Comparison of ENCODE assay signal across 12 cellular contexts in the genomic region with DNA sequence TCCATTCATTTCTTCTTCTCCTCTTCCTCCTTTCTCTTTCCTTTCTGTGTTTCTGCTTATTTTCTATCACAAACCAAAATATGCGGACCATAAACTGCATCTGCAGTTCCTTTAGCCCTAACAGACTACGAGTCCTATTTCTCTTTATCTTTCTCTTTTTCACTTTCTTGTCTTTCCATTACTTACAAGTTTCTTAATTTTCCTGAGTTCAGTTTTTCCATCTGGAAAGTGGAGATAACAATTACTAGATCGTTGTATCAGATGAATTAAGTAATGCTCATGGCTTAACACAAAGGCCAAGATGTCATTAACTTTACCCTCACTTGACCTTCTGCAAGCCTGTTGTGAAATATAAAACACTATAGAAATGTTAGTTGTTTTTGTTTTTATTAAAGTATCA. TPM values are rescaled to one million over a fixed set of nuclear protein-coding genes. Genes with fewer than 3 reads are reported as not detected.
A peak's percentile ranks its signal among the peaks of the same experiment; 100 is the strongest.
DNase-seq lines count a peak whose midpoint lies in the region; ATAC-seq, FAIRE-seq and TF ChIP-seq lines count a peak whose summit lies in the region.
"Had no signal": no experiment of that assay in that cellular context is flagged by ENCODE, and none has a peak within 500 bp of the region (broad histone marks: within the 10 kb centered on the region; RNA-seq: fewer than 3 reads in every experiment).

No MANE protein-coding gene starts in this region.

- H3K27ac ChIP-seq in ACC112 (ENCODE audit: low read depth, low read length), result peak overlapping the region; percentile 78; the same call in 1 of the 2 replicates
- peak overlapping the region; percentile 94; the same call in 1 of the 2 replicates for H3K27ac ChIP-seq in Panc1 (ENCODE audit: low read length)
- no peak overlapping the region for H3K27ac ChIP-seq in iPS-20b (ENCODE audit: low read length)
- no peak overlapping the region for H3K27ac ChIP-seq in stomach

- no peak for DNase-seq in GM12891 (ENCODE audit: insufficient read length, low spot score)
- DNase-seq in Panc1 (ENCODE audit: low read depth, low spot score), result no peak
- DNase-seq in stomach, result no peak
- no peak for DNase-seq in RCC 7860 (ENCODE audit: low spot score)
- DNase-seq in activated T-cell treated with anti-CD3 and anti-CD28 coated beads, Interleukin-2, amount 50 U/mL, for 4 hours, result no peak
- DNase-seq: mucosa of descending colon, NCI-H1105, NCI-H748 treated with DMSO at 0.1 percent for 48 hours had no signal

- H3K36me3 Mint-ChIP-seq in activated T-cell treated with anti-CD3 and anti-CD28 coated beads, Interleukin-2, amount 50 U/mL, for 4 hours (ENCODE audit: insufficient read depth), result peaks cover 4% of the 10 kb centered on the region

- CTCF ChIA-PET in Panc1 (lab: Charles Lee), result no interaction called here

- 78 to 87% (median 81%) methylated on average over 3 of the region's 3 CpGs for WGBS in stomach, 5 donors

- ATAC-seq in Panc1 (no peak), HG03432 (IDR thresholded peaks at IDR 0.05; ENCODE audit: unreplicated experiment) (no peak)
- ATAC-seq in activated T-cell treated with anti-CD3 and anti-CD28 coated beads, Interleukin-2, amount 50 U/mL, for 4 hours, result no peak

- TF ChIP-seq EP300 in stomach (IDR thresholded peaks at IDR 0.05), result no peak

- H3K9ac ChIP-seq in iPS-20b (ENCODE audit: low read depth, low read length), result peak overlapping the region; percentile 82; the same call in 1 of the 2 replicates

- TF ChIP-seq POLR2A in GM12891 (IDR thresholded peaks at IDR 0.05; ENCODE audit: low read depth, low read length) (no peak), stomach (IDR thresholded peaks at IDR 0.05) (no peak)

- in situ Hi-C loops in Panc1 (cut with HindIII; ENCODE audit: low pct_unique_long_range_greater_than_20kb, low sequenced_read_pairs), result no loop called here

- H3K4me1 ChIP-seq in ACC112 (ENCODE audit: control insufficient read depth, insufficient read depth, low read length, unreplicated experiment) (peaks cover 10% of the 10 kb centered on the region), Panc1 (ENCODE audit: control insufficient read depth, insufficient read depth, low read length) (peaks cover 3% of the 10 kb centered on the region; the same call in 1 of the 2 replicates), iPS-20b (ENCODE audit: insufficient read depth, low read length) (peaks cover 6% of the 10 kb centered on the region; the same call in 1 of the 2 replicates), stomach (peaks cover 7 to 16% (median 14%) of the 10 kb centered on the region in 4 donors)

- no peaks in the 10 kb centered on the region for H3K27me3 Mint-ChIP-seq in activated T-cell treated with anti-CD3 and anti-CD28 coated beads, Interleukin-2, amount 50 U/mL, for 4 hours (ENCODE audit: low read depth)

- POLR2A ChIA-PET in Panc1 (lab: Charles Lee), result no interaction called here

- peaks cover 23% of the 10 kb centered on the region for H3K4me1 Mint-ChIP-seq in activated T-cell treated with anti-CD3 and anti-CD28 coated beads, Interleukin-2, amount 50 U/mL, for 4 hours (ENCODE audit: low read depth)

- H3K9me3 ChIP-seq in Panc1 (ENCODE audit: control insufficient read depth, insufficient read depth, low read depth, low read length), result no peaks in the 10 kb centered on the region
- no peaks in the 10 kb centered on the region for H3K9me3 ChIP-seq in iPS-20b (ENCODE audit: insufficient read depth, low read depth, low read length)
- H3K9me3 ChIP-seq in stomach, result no peaks in the 10 kb centered on the region
- H3K9me3 ChIP-seq: mucosa of descending colon had no signal

- H2AFZ ChIP-seq in ACC112 (ENCODE audit: low read length, unreplicated experiment), result no peak overlapping the region

- intact Hi-C loops in Panc1 (cut with micrococcal nuclease; ENCODE audit: unreplicated experiment) (no loop called here), stomach (cut with DNase I; ENCODE audit: low total_unique reads) (no loop called here)

- no peaks in the 10 kb centered on the region for H3K27me3 ChIP-seq in ACC112 (ENCODE audit: insufficient read depth, low read length)
- no peaks in the 10 kb centered on the region for H3K27me3 ChIP-seq in Panc1 (ENCODE audit: control insufficient read depth, insufficient read depth, low read length)
- peaks cover 7% of the 10 kb centered on the region; the same call in 1 of the 2 replicates for H3K27me3 ChIP-seq in iPS-20b (ENCODE audit: insufficient read depth, low read length)
- H3K27me3 ChIP-seq in stomach, result peaks cover 0 to 10% (median 0%) of the 10 kb centered on the region in 3 donors

- TF ChIP-seq CTCF in Panc1 (IDR thresholded peaks at IDR 0.05) (no peak), stomach (IDR thresholded peaks at IDR 0.05) (no peak)

- BruUV-seq in Panc1 (replicated peaks; lab: Mats Ljungman, UMichigan), result no TSS peak

- H3K4me3 ChIP-seq in ACC112 (ENCODE audit: low read depth, low read length), result peak overlapping the region; percentile 89; the same call in 1 of the 2 replicates
- H3K4me3 ChIP-seq in Panc1 (ENCODE audit: low read depth in 2 of 2, low read length in 2 of 2), result peak overlapping the region; percentile 57 to 80; a peak in 3 of 4 replicates
- peak overlapping the region; percentile 79 for H3K4me3 ChIP-seq in iPS-20b (ENCODE audit: low read length)
- no peak overlapping the region for H3K4me3 ChIP-seq in stomach
- H3K4me3 ChIP-seq: mucosa of descending colon had no signal

- no peak overlapping the region for H3K4me3 Mint-ChIP-seq in activated T-cell treated with anti-CD3 and anti-CD28 coated beads, Interleukin-2, amount 50 U/mL, for 4 hours

- FAIRE-seq in GM12891 (lab: Jason Lieb, UNC) (peak; percentile 26), RCC 7860 (lab: Jason Lieb, UNC) (no peak)

- H3K36me3 ChIP-seq in ACC112 (ENCODE audit: insufficient read depth, low read length) (no peaks in the 10 kb centered on the region), Panc1 (ENCODE audit: control insufficient read depth, insufficient read depth, low read length) (peaks cover 3% of the 10 kb centered on the region; the same call in 1 of the 2 replicates), iPS-20b (ENCODE audit: insufficient read depth, low read depth, low read length) (peaks cover 6% of the 10 kb centered on the region), stomach (peaks cover under 1 to 15% (median 5%) of the 10 kb centered on the region in 4 donors)

- peaks cover 14% of the 10 kb centered on the region for H3K79me2 ChIP-seq in ACC112 (ENCODE audit: control insufficient read depth, insufficient read depth, low read length, unreplicated experiment)

- H3K9me3 Mint-ChIP-seq in activated T-cell treated with anti-CD3 and anti-CD28 coated beads, Interleukin-2, amount 50 U/mL, for 4 hours, result peaks cover 4% of the 10 kb centered on the region

TF ChIP-seq in GM12891, 5 proteins besides CTCF, POLR2A, EP300 and RAD21:
- TF ChIP-seq POU2F2 (IDR thresholded peaks at IDR 0.05; ENCODE audit: low read depth, low read length) (no peak), TAF1 (IDR thresholded peaks at IDR 0.05; ENCODE audit: low read depth, low read length) (no peak), PAX5 (IDR thresholded peaks at IDR 0.05; ENCODE audit: insufficient read depth, low read length, severe bottlenecking) (no peak), POLR2AphosphoS5 (IDR thresholded peaks at IDR 0.05; ENCODE audit: low read depth, low read length) (no peak), SPI1 (IDR thresholded peaks at IDR 0.05; ENCODE audit: low read depth, low read length) (no peak)

RNA-seq across cellular contexts. Expression of gene COPS7A, which starts 1.0 kb away (rescaled TPM):
- 36.6 TPM for polyA plus RNA-seq in GM12891 (2012; ENCODE audit: low read depth, missing spikeins)
- total RNA-seq in Panc1 (2021; ENCODE audit: unreplicated experiment) (37.5 TPM), stomach (10 to 100 TPM in 4 of 5 donors, 1 to 10 TPM in 1; 5.8 to 50.0 (median 25.7) TPM)
- polyA plus RNA-seq in Panc1 (2012; ENCODE audit: insufficient read length), result 76.8 TPM
- 10 to 100 TPM; 45.2 to 54.2 (median 51.6) TPM for polyA plus RNA-seq in stomach
- 10 to 100 TPM; 46.5 to 54.4 (median 48.1) TPM for total RNA-seq in activated T-cell treated with anti-CD3 and anti-CD28 coated beads, Interleukin-2, amount 50 U/mL, for 4 hours

RNA-seq across cellular contexts. Expression of gene PIANP, which starts 22.2 kb away (rescaled TPM):
- 0.23 TPM for polyA plus RNA-seq in GM12891 (2012; ENCODE audit: low read depth, missing spikeins)
- total RNA-seq in Panc1 (2021; ENCODE audit: unreplicated experiment) (0.13 TPM), stomach (under 1 TPM in 2 of 5 donors, not detected in 3; 0.14 to 0.37 TPM)
- 0.73 TPM for polyA plus RNA-seq in Panc1 (2012; ENCODE audit: insufficient read length)
- 1 to 10 TPM in 2 of 3 donors, under 1 TPM in 1; 0.50 to 1.7 (median 1.5) TPM for polyA plus RNA-seq in stomach
- total RNA-seq in activated T-cell treated with anti-CD3 and anti-CD28 coated beads, Interleukin-2, amount 50 U/mL, for 4 hours, result under 1 TPM; 0.20 to 0.57 (median 0.40) TPM
- total RNA-seq: T-helper 2 cell treated with Interferon-gamma antibody and Interleukin-4, amounts not matched to agents 100 ng/mL and 5 ng/mL, for 36 hours had no signal

RNA-seq across cellular contexts. Expression of gene MLF2, which starts 30.1 kb away (rescaled TPM):
- 112 TPM for polyA plus RNA-seq in GM12891 (2012; ENCODE audit: low read depth, missing spikeins)
- total RNA-seq in Panc1 (2021; ENCODE audit: unreplicated experiment) (175 TPM), stomach (100 to 1,000 TPM in 4 of 5 donors, 1 to 10 TPM in 1; 9.3 to 296 (median 128) TPM)
- 269 TPM for polyA plus RNA-seq in Panc1 (2012; ENCODE audit: insufficient read length)
- polyA plus RNA-seq in stomach, result 100 to 1,000 TPM; 168 to 183 (median 180) TPM
- 100 to 1,000 TPM; 185 to 199 (median 189) TPM for total RNA-seq in activated T-cell treated with anti-CD3 and anti-CD28 coated beads, Interleukin-2, amount 50 U/mL, for 4 hours

RNA-seq across cellular contexts. Expression of gene ZNF384, which starts 33.7 kb away (rescaled TPM):
- polyA plus RNA-seq in GM12891 (2012; ENCODE audit: low read depth, missing spikeins), result 43.3 TPM
- total RNA-seq in Panc1 (2021; ENCODE audit: unreplicated experiment) (54.3 TPM), stomach (100 to 1,000 TPM in 1 of 5 donors, 10 to 100 TPM in 4; 16.5 to 207 (median 35.6) TPM)
- polyA plus RNA-seq in Panc1 (2012; ENCODE audit: insufficient read length), result 60.1 TPM
- polyA plus RNA-seq in stomach, result 10 to 100 TPM; 16.7 to 21.8 (median 20.2) TPM
- 10 to 100 TPM; 59.7 to 70.2 (median 63.3) TPM for total RNA-seq in activated T-cell treated with anti-CD3 and anti-CD28 coated beads, Interleukin-2, amount 50 U/mL, for 4 hours

RNA-seq across cellular contexts. Expression of gene PTMS, which starts 43.3 kb away (rescaled TPM):
- 58.6 TPM for polyA plus RNA-seq in GM12891 (2012; ENCODE audit: low read depth, missing spikeins)
- 395 TPM for total RNA-seq in Panc1 (2021; ENCODE audit: unreplicated experiment)
- polyA plus RNA-seq in Panc1 (2012; ENCODE audit: insufficient read length), result 554 TPM
- 100 to 1,000 TPM in 1 of 5 donors, 10 to 100 TPM in 4; 22.8 to 261 (median 78.2) TPM for total RNA-seq in stomach
- polyA plus RNA-seq in stomach, result 100 to 1,000 TPM; 228 to 363 (median 307) TPM
- 10 to 100 TPM; 26.3 to 32.6 (median 29.4) TPM for total RNA-seq in activated T-cell treated with anti-CD3 and anti-CD28 coated beads, Interleukin-2, amount 50 U/mL, for 4 hours

Comparison
In these comparisons a context has a peak if more than half of its experiments do, and no peak if none do; other contexts are left out.
1. H3K27ac ChIP-seq: peak in ACC112 (single experiment) and Panc1 (single experiment); none in iPS-20b (single experiment) and stomach (0 of 5).
2. H3K4me3 ChIP-seq: peak in ACC112 (single experiment), Panc1 (2 of 2) and iPS-20b (single experiment); none in stomach (0 of 4).